In the genomic region with DNA sequence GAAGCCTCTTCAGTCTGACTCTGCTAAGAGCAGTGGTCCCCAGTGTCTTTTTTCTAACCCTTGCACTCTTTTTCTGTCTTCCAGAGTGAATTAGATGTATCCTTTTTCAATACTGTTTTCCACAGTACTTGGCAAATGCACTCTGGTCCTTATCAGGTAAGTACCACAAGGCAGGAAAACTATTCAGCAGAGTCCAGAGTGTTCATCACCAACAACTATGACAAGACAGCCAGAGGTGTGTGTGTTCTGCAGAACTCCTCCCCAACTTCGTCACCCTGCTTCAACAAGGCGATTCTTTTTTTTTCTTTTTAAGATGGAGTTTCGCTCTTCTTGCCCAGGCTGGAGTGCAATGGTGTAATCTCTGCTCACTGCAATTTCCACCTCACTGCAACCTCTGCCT, we compare ENCODE assay signal across 1 cellular context.
TF ChIP-seq lines count a peak whose summit lies in the region.

No MANE protein-coding gene starts in this region.

TF ChIP-seq in HCT116, 20 proteins besides CTCF, POLR2A, EP300 and RAD21:
- TF ChIP-seq ZNF274 (IDR thresholded peaks at IDR 0.05; ENCODE audit: low read depth, low read length): no peak
- TF ChIP-seq YY1 (IDR thresholded peaks at IDR 0.05; ENCODE audit: extremely low read depth, insufficient replicate concordance, low read depth, low read length): no peak
- TF ChIP-seq, protein P1, sequence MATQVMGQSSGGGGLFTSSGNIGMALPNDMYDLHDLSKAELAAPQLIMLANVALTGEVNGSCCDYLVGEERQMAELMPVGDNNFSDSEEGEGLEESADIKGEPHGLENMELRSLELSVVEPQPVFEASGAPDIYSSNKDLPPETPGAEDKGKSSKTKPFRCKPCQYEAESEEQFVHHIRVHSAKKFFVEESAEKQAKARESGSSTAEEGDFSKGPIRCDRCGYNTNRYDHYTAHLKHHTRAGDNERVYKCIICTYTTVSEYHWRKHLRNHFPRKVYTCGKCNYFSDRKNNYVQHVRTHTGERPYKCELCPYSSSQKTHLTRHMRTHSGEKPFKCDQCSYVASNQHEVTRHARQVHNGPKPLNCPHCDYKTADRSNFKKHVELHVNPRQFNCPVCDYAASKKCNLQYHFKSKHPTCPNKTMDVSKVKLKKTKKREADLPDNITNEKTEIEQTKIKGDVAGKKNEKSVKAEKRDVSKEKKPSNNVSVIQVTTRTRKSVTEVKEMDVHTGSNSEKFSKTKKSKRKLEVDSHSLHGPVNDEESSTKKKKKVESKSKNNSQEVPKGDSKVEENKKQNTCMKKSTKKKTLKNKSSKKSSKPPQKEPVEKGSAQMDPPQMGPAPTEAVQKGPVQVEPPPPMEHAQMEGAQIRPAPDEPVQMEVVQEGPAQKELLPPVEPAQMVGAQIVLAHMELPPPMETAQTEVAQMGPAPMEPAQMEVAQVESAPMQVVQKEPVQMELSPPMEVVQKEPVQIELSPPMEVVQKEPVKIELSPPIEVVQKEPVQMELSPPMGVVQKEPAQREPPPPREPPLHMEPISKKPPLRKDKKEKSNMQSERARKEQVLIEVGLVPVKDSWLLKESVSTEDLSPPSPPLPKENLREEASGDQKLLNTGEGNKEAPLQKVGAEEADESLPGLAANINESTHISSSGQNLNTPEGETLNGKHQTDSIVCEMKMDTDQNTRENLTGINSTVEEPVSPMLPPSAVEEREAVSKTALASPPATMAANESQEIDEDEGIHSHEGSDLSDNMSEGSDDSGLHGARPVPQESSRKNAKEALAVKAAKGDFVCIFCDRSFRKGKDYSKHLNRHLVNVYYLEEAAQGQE (IDR thresholded peaks at IDR 0.05; ENCODE audit: low read depth): no peak
- no peak for TF ChIP-seq ELF1 (IDR thresholded peaks at IDR 0.05; ENCODE audit: borderline replicate concordance, low read depth)
TF ChIP-seq in HCT116: peak in this region for 0.
